In genomic region chr2:30559544-30559943, GRCh38 we compare ENCODE assay signal across 8 cellular contexts.
"Had no signal": no experiment of that assay in that cellular context is flagged by ENCODE, and none has a peak within 500 bp of the region (broad histone marks: within the 10 kb centered on the region; RNA-seq: fewer than 3 reads in every experiment).

No MANE protein-coding gene starts in this region.

- DNase-seq: IMR-90, KBM-7, KG1 had no signal

- H3K4me3 ChIP-seq: K562 had no signal

- H3K27ac Mint-ChIP-seq: IgD-negative memory B cell had no signal

- H3K27ac ChIP-seq: HL-60 had no signal

- H3K4me3 Mint-ChIP-seq: IgD-negative memory B cell had no signal

- FAIRE-seq: HepG2, HTR-8/SVneo, K562 had no signal

- ATAC-seq: HepG2, K562 had no signal

- H3K27me3 Mint-ChIP-seq: IgD-negative memory B cell had no signal

- H3K9me3 Mint-ChIP-seq: IgD-negative memory B cell had no signal
